10 cellular contexts compared by ENCODE assay signal in genomic region chr12:124456652-124457152, GRCh38.
DNase-seq lines count a peak whose midpoint lies in the region; ATAC-seq, FAIRE-seq and TF ChIP-seq lines count a peak whose summit lies in the region.
"Had no signal": no experiment of that assay in that cellular context is flagged by ENCODE, and none has a peak within 500 bp of the region (broad histone marks: within the 10 kb centered on the region; RNA-seq: fewer than 3 reads in every experiment).

No MANE protein-coding gene starts in this region.

- no peak for TF ChIP-seq EP300 in sigmoid colon (IDR thresholded peaks at IDR 0.05)

- peak; percentile 92 for FAIRE-seq in GM12891 (lab: Jason Lieb, UNC)
- FAIRE-seq: TTC549 had no signal

- H3K4me3 ChIP-seq in ascending aorta, result peak overlapping the region; percentile 17 to 58
- H3K4me3 ChIP-seq in sigmoid colon, result peak overlapping the region; percentile 23 to 53 (median 42)

- no peak for ATAC-seq in GM21786 (IDR thresholded peaks at IDR 0.05; ENCODE audit: unreplicated experiment)
- ATAC-seq: HCT116 had no signal

- DNase-seq in GM12891 (ENCODE audit: insufficient read length, low spot score) (peak; percentile 73), KG1 (lab: John Stamatoyannopoulos, UW) (peak; percentile 33), ascending aorta (ENCODE audit: low spot score in 2 of 2) (no peak), sigmoid colon (peak; percentile 74), HK-2 (ENCODE audit: unreplicated experiment) (no peak), superior temporal gyrus (ENCODE audit: extremely low spot score) (no peak), NCI-H2029 treated with DMSO at 0.1 percent for 48 hours (lab: John Stamatoyannopoulos, UW) (no peak)

- TF ChIP-seq POLR2A in GM12891 (IDR thresholded peaks at IDR 0.05; ENCODE audit: low read depth, low read length) (no peak), sigmoid colon (IDR thresholded peaks at IDR 0.05) (no peak)

- H3K27ac ChIP-seq in ascending aorta, result peak overlapping the region; percentile 86 to 99
- H3K27ac ChIP-seq in sigmoid colon, result peak overlapping the region; percentile 92 to 97 (median 94)

- peaks cover 5 to 9% of the 10 kb centered on the region in 2 donors for H3K36me3 ChIP-seq in ascending aorta
- H3K36me3 ChIP-seq in sigmoid colon, result peaks cover 0 to 31% (median 10%) of the 10 kb centered on the region in 4 donors

- H3K4me1 ChIP-seq in ascending aorta (peaks cover 44 to 45% of the 10 kb centered on the region in 2 donors), sigmoid colon (peaks cover 0 to 71% (median 62%) of the 10 kb centered on the region in 4 donors)

- 51 to 85% methylated on average over 31 of the region's 31 CpGs for whole genome bisulfite sequencing in sigmoid colon, 2 donors

- no peak for TF ChIP-seq CTCF in ascending aorta (IDR thresholded peaks at IDR 0.05)
- TF ChIP-seq CTCF in sigmoid colon (IDR thresholded peaks at IDR 0.05), result no peak

- H3K9me3 ChIP-seq in ascending aorta (no peaks in the 10 kb centered on the region), sigmoid colon (no peaks in the 10 kb centered on the region)

- intact Hi-C loops in ascending aorta (cut with DNase I), result loop anchor here (1.0 to 10.0 kb wide), 5 partner anchors 33 to 422 kb away; partner anchors contain the start of gene NCOR2
- intact Hi-C loops in sigmoid colon (cut with DNase I), result loop anchor here (5.0 kb wide), 3 partner anchors 61 to 301 kb away; partner anchors contain the start of gene NCOR2

- H3K27me3 ChIP-seq in ascending aorta (no peaks in the 10 kb centered on the region), sigmoid colon (no peaks in the 10 kb centered on the region)

TF ChIP-seq in GM12891, 5 proteins besides CTCF, POLR2A, EP300 and RAD21:
- no peak for TF ChIP-seq POLR2AphosphoS5 (IDR thresholded peaks at IDR 0.05; ENCODE audit: low read depth, low read length)
- no peak for TF ChIP-seq PAX5 (IDR thresholded peaks at IDR 0.05; ENCODE audit: insufficient read depth, low read length, severe bottlenecking)
- no peak for TF ChIP-seq SPI1 (IDR thresholded peaks at IDR 0.05; ENCODE audit: low read depth, low read length)
- TF ChIP-seq POU2F2 (IDR thresholded peaks at IDR 0.05; ENCODE audit: low read depth, low read length), result no peak
- no peak for TF ChIP-seq TAF1 (IDR thresholded peaks at IDR 0.05; ENCODE audit: low read depth, low read length)

Comparison
In these comparisons a context has a peak if more than half of its experiments do, and no peak if none do; other contexts are left out.
1. DNase-seq: peak in GM12891 (single experiment), KG1 (single experiment) and sigmoid colon (single experiment); none in ascending aorta (0 of 2), HK-2 (single experiment), superior temporal gyrus (single experiment) and NCI-H2029 treated with DMSO at 0.1 percent for 48 hours (single experiment).